ENCODE assay signal across 8 cellular contexts in the genomic region with DNA sequence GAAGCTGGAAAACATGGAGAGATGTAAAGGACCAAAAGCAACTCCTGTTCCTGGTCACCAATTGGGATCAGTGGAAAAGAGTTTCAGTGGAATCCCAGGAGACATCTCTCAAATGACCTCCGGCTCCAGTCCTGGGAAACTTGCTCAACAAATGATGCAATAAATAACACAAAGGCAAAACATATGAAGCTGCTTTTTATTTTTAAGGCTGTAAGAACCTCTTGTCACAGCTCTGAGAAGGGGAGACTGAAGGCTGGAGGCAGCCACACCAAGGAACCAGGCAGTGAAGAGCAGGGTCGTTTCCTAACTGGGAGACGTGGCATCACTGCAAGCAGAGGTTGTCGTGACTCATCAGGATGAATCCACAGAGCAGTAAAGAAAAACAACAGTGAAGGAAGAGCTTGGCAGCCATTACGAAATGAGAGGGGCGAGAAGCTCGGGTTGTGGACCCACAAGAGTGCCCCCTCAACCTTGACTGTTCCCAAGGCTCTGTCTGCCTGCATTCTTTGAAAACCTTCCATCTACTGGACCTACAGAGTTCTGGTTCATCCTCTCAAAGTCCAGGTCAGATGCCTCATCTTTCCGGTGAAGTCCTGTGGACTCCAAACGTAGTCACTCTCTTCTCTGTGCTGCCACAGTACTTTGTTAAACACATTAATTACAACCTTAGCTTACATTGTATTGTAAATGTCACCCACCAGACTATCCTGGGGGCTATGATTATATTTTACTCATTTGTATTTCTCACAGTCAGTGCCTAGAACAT. TPM values are rescaled to one million over a fixed set of nuclear protein-coding genes. Genes with fewer than 3 reads are reported as not detected.
DNase-seq lines count a peak whose midpoint lies in the region; ATAC-seq and TF ChIP-seq lines count a peak whose summit lies in the region.

No MANE protein-coding gene starts in this region.

- peak; percentile 72 for DNase-seq in SIG-M5 treated with dmso at 0.1 percent for 504 hours (lab: John Stamatoyannopoulos, UW; ENCODE audit: unreplicated experiment)
- no peak for DNase-seq in SIG-M5 (lab: John Stamatoyannopoulos, UW)
- DNase-seq in astrocyte of the spinal cord (ENCODE audit: low read depth, low spot score), result peak; percentile 77
- no peak for DNase-seq in left lung
- DNase-seq in upper lobe of right lung, result no peak
- DNase-seq in activated CD4-positive, alpha-beta T cell treated with anti-CD3 and anti-CD28 coated beads, Interleukin-2, amount 50 U/mL, for 4 hours, result no peak
- DNase-seq in nephron progenitor cell, result no peak

- no peak overlapping the region for H3K4me3 Mint-ChIP-seq in nephron progenitor cell

- peaks cover 13% of the 10 kb centered on the region for H3K9me3 Mint-ChIP-seq in nephron progenitor cell

- H3K27ac ChIP-seq in left lung (peak overlapping the region; percentile 58 to 83), upper lobe of right lung (peak overlapping the region; percentile 67)

- no peak overlapping the region for H3K4me3 ChIP-seq in astrocyte of the spinal cord (ENCODE audit: low read depth, low read length)
- H3K4me3 ChIP-seq in left lung, result no peak overlapping the region
- no peak overlapping the region for H3K4me3 ChIP-seq in upper lobe of right lung

- no peaks in the 10 kb centered on the region for H3K27me3 Mint-ChIP-seq in nephron progenitor cell (ENCODE audit: low read depth, poor library complexity)

- in situ Hi-C loops in astrocyte of the spinal cord (cut with HindIII; ENCODE audit: low sequenced_read_pairs), result no loop called here

- H3K36me3 ChIP-seq in left lung (no peaks in the 10 kb centered on the region), upper lobe of right lung (no peaks in the 10 kb centered on the region)

- ATAC-seq in left lung (peak; percentile 44), upper lobe of right lung (peak; percentile 53), GM19397 (IDR thresholded peaks at IDR 0.05; ENCODE audit: unreplicated experiment) (no peak)

- H3K36me3 Mint-ChIP-seq in nephron progenitor cell (ENCODE audit: low read depth), result no peaks in the 10 kb centered on the region

- no peak overlapping the region for H3K27ac Mint-ChIP-seq in nephron progenitor cell

- intact Hi-C loops in left lung (cut with DNase I) (no loop called here), upper lobe of right lung (cut with DNase I) (no loop called here)

- H3K4me1 Mint-ChIP-seq in nephron progenitor cell, result peaks cover 8% of the 10 kb centered on the region

- TF ChIP-seq CTCF in astrocyte of the spinal cord (IDR thresholded peaks at IDR 0.05; ENCODE audit: low read depth, low read length), result no peak
- TF ChIP-seq CTCF in left lung (IDR thresholded peaks at IDR 0.05), result no peak
- no peak for TF ChIP-seq CTCF in upper lobe of right lung (IDR thresholded peaks at IDR 0.05)
- TF ChIP-seq CTCF in nephron progenitor cell (IDR thresholded peaks at IDR 0.05), result no peak

- H3K9me3 ChIP-seq in left lung (no peaks in the 10 kb centered on the region), upper lobe of right lung (no peaks in the 10 kb centered on the region)

- H3K4me1 ChIP-seq in left lung, result peaks cover 16 to 54% of the 10 kb centered on the region in 2 donors
- H3K4me1 ChIP-seq in upper lobe of right lung, result peaks cover 48% of the 10 kb centered on the region

- H3K27me3 ChIP-seq in left lung, result no peaks in the 10 kb centered on the region
- no peaks in the 10 kb centered on the region for H3K27me3 ChIP-seq in upper lobe of right lung

RNA-seq across cellular contexts. Expression of a gene that starts 32.1 kb away (rescaled TPM):
- total RNA-seq in left lung, result 100 to 1,000 TPM; 145 to 162 TPM
- total RNA-seq in upper lobe of right lung, result 152 TPM

Comparison
In these comparisons a context has a peak if more than half of its experiments do, and no peak if none do; other contexts are left out.
1. DNase-seq: peak in SIG-M5 treated with dmso at 0.1 percent for 504 hours (single experiment) and astrocyte of the spinal cord (single experiment); none in SIG-M5 (single experiment), left lung (0 of 2), upper lobe of right lung (single experiment), activated CD4-positive, alpha-beta T cell treated with anti-CD3 and anti-CD28 coated beads, Interleukin-2, amount 50 U/mL, for 4 hours (0 of 2) and nephron progenitor cell (single experiment).